In genomic region chr3:105822171-105823123, GRCh38 we compare ENCODE assay signal across 12 cellular contexts. TPM values are rescaled to one million over a fixed set of nuclear protein-coding genes. Genes with fewer than 3 reads are reported as not detected.
DNase-seq lines count a peak whose midpoint lies in the region; ATAC-seq and TF ChIP-seq lines count a peak whose summit lies in the region.
"Had no signal": no experiment of that assay in that cellular context is flagged by ENCODE, and none has a peak within 500 bp of the region (broad histone marks: within the 10 kb centered on the region; RNA-seq: fewer than 3 reads in every experiment).

No MANE protein-coding gene starts in this region.

- DNase-seq in activated T-cell treated with anti-CD3 and anti-CD28 coated beads, Interleukin-2, amount 50 U/mL, for 72 hours, result no peak
- no peak for DNase-seq in activated T-cell treated with anti-CD3 and anti-CD28 coated beads, Interleukin-2, amount 50 U/mL, for 1 hour
- DNase-seq in activated naive CD8-positive, alpha-beta T cell treated with anti-CD3 and anti-CD28 coated beads, Interleukin-2, amount 10 ng/mL, durations not matched to agents 7 days and 5 days, result no peak
- DNase-seq in lower lobe of right lung (no peak), type B pancreatic cell (ENCODE audit: extremely low spot score, unreplicated experiment) (no peak), epidermal melanocyte (ENCODE audit: insufficient read length, low spot score) (no peak), GM19238 (ENCODE audit: insufficient read length, low spot score) (no peak)
- DNase-seq in stimulated activated CD4-positive, alpha-beta T cell treated with anti-CD3 and anti-CD28 coated beads, Interleukin-1b, Interleukin-23, amount 100 ng/mL, for 48 hours, result no peak
- DNase-seq: NCI-H2081 treated with DMSO at 0.1 percent for 48 hours had no signal

- H3K4me1 ChIP-seq in lower lobe of right lung, result peaks cover 26% of the 10 kb centered on the region
- H3K4me1 ChIP-seq: breast epithelium, HAP-1 had no signal

- H3K4me3 ChIP-seq in lower lobe of right lung, result no peak overlapping the region
- H3K4me3 ChIP-seq: breast epithelium, HAP-1, suprapubic skin had no signal

- intact Hi-C loops in lower lobe of right lung (cut with DNase I), result no loop called here

- peaks cover 0 to 3% of the 10 kb centered on the region in 2 donors for H3K9me3 Mint-ChIP-seq in activated T-cell treated with anti-CD3 and anti-CD28 coated beads, Interleukin-2, amount 50 U/mL, for 72 hours
- H3K9me3 Mint-ChIP-seq in activated naive CD8-positive, alpha-beta T cell treated with anti-CD3 and anti-CD28 coated beads, Interleukin-2, amount 10 ng/mL, durations not matched to agents 7 days and 5 days, result peaks cover 1% of the 10 kb centered on the region
- H3K9me3 Mint-ChIP-seq in type B pancreatic cell, result no peaks in the 10 kb centered on the region

- peaks cover 69% of the 10 kb centered on the region for H3K4me1 Mint-ChIP-seq in activated T-cell treated with anti-CD3 and anti-CD28 coated beads, Interleukin-2, amount 50 U/mL, for 72 hours (ENCODE audit: low read depth)
- peaks cover 43% of the 10 kb centered on the region for H3K4me1 Mint-ChIP-seq in activated naive CD8-positive, alpha-beta T cell treated with anti-CD3 and anti-CD28 coated beads, Interleukin-2, amount 10 ng/mL, durations not matched to agents 7 days and 5 days
- H3K4me1 Mint-ChIP-seq in type B pancreatic cell (ENCODE audit: unreplicated experiment), result peaks cover 20% of the 10 kb centered on the region

- peaks cover 32 to 58% of the 10 kb centered on the region in 2 donors for H3K36me3 Mint-ChIP-seq in activated T-cell treated with anti-CD3 and anti-CD28 coated beads, Interleukin-2, amount 50 U/mL, for 72 hours (ENCODE audit: insufficient read depth in 2 of 2)
- peaks cover 59% of the 10 kb centered on the region for H3K36me3 Mint-ChIP-seq in activated naive CD8-positive, alpha-beta T cell treated with anti-CD3 and anti-CD28 coated beads, Interleukin-2, amount 10 ng/mL, durations not matched to agents 7 days and 5 days
- H3K36me3 Mint-ChIP-seq in type B pancreatic cell, result peaks cover 46% of the 10 kb centered on the region

- peak overlapping the region; percentile 100 for H3K27ac Mint-ChIP-seq in activated T-cell treated with anti-CD3 and anti-CD28 coated beads, Interleukin-2, amount 50 U/mL, for 72 hours
- peak overlapping the region; percentile 44 for H3K27ac Mint-ChIP-seq in activated naive CD8-positive, alpha-beta T cell treated with anti-CD3 and anti-CD28 coated beads, Interleukin-2, amount 10 ng/mL, durations not matched to agents 7 days and 5 days
- H3K27ac Mint-ChIP-seq in type B pancreatic cell, result peak overlapping the region; percentile 19

- peaks cover 4% of the 10 kb centered on the region for H3K36me3 ChIP-seq in lower lobe of right lung
- H3K36me3 ChIP-seq: breast epithelium, HAP-1 had no signal

- no peak for ATAC-seq in activated T-cell treated with anti-CD3 and anti-CD28 coated beads, Interleukin-2, amount 50 U/mL, for 72 hours (replicated peaks in 1 of 2)
- no peak for ATAC-seq in activated naive CD8-positive, alpha-beta T cell treated with anti-CD3 and anti-CD28 coated beads, Interleukin-2, amount 10 ng/mL, durations not matched to agents 7 days and 5 days (ENCODE audit: low read depth)
- ATAC-seq in lower lobe of right lung, result no peak

- H3K27me3 Mint-ChIP-seq in activated T-cell treated with anti-CD3 and anti-CD28 coated beads, Interleukin-2, amount 50 U/mL, for 72 hours (ENCODE audit: low read depth), result no peaks in the 10 kb centered on the region
- no peaks in the 10 kb centered on the region for H3K27me3 Mint-ChIP-seq in activated naive CD8-positive, alpha-beta T cell treated with anti-CD3 and anti-CD28 coated beads, Interleukin-2, amount 10 ng/mL, durations not matched to agents 7 days and 5 days
- no peaks in the 10 kb centered on the region for H3K27me3 Mint-ChIP-seq in type B pancreatic cell

- peak overlapping the region; percentile 65 to 86 for H3K4me3 Mint-ChIP-seq in activated T-cell treated with anti-CD3 and anti-CD28 coated beads, Interleukin-2, amount 50 U/mL, for 72 hours
- no peak overlapping the region for H3K4me3 Mint-ChIP-seq in activated naive CD8-positive, alpha-beta T cell treated with anti-CD3 and anti-CD28 coated beads, Interleukin-2, amount 10 ng/mL, durations not matched to agents 7 days and 5 days
- H3K4me3 Mint-ChIP-seq in type B pancreatic cell, result no peak overlapping the region

- peak overlapping the region; percentile 2 for H3K27ac ChIP-seq in lower lobe of right lung
- H3K27ac ChIP-seq: suprapubic skin had no signal

- TF ChIP-seq CTCF in lower lobe of right lung (IDR thresholded peaks at IDR 0.05), result no peak
- no peak for TF ChIP-seq CTCF in type B pancreatic cell (conservative IDR thresholded peaks at IDR 0.05)

- no peaks in the 10 kb centered on the region for H3K27me3 ChIP-seq in lower lobe of right lung (ENCODE audit: low read depth)
- H3K27me3 ChIP-seq: breast epithelium, suprapubic skin had no signal

- H3K9me3 ChIP-seq in lower lobe of right lung, result no peaks in the 10 kb centered on the region
- H3K9me3 ChIP-seq: breast epithelium, HAP-1, suprapubic skin had no signal

- POLR2A ChIA-PET in activated naive CD8-positive, alpha-beta T cell treated with anti-CD3 and anti-CD28 coated beads, Interleukin-2, amount 10 ng/mL, durations not matched to agents 7 days and 5 days (lab: Charles Lee), result interaction anchor here (4.2 kb wide), 1 partner anchor 47 kb away, joined by 13 read pairs; the partner anchor contains the start of gene CBLB

RNA-seq across cellular contexts. Expression of gene CBLB, which starts 46.4 kb away (rescaled TPM):
- total RNA-seq in activated T-cell treated with anti-CD3 and anti-CD28 coated beads, Interleukin-2, amount 50 U/mL, for 72 hours, result 100 to 1,000 TPM; 159 to 191 TPM
- total RNA-seq in activated naive CD8-positive, alpha-beta T cell treated with anti-CD3 and anti-CD28 coated beads, Interleukin-2, amount 10 ng/mL, durations not matched to agents 7 days and 5 days, result 100 to 1,000 TPM; 146 to 157 TPM
- total RNA-seq in lower lobe of right lung (29.7 TPM), type B pancreatic cell (ENCODE audit: low replicate concordance) (50.6 and 57.0 TPM in 2 replicates)

Comparison
In these comparisons a context has a peak if more than half of its experiments do, and no peak if none do; other contexts are left out.
1. H3K27ac Mint-ChIP-seq: peak in every context shown above with its lines; median percentile 100 in activated T-cell treated with anti-CD3 and anti-CD28 coated beads, Interleukin-2, amount 50 U/mL, for 72 hours; 44 in activated naive CD8-positive, alpha-beta T cell treated with anti-CD3 and anti-CD28 coated beads, Interleukin-2, amount 10 ng/mL, durations not matched to agents 7 days and 5 days; 19 in type B pancreatic cell.
2. H3K4me3 Mint-ChIP-seq: peak in activated T-cell treated with anti-CD3 and anti-CD28 coated beads, Interleukin-2, amount 50 U/mL, for 72 hours (2 of 2); none in activated naive CD8-positive, alpha-beta T cell treated with anti-CD3 and anti-CD28 coated beads, Interleukin-2, amount 10 ng/mL, durations not matched to agents 7 days and 5 days (single experiment) and type B pancreatic cell (single experiment).